In the genomic region with DNA sequence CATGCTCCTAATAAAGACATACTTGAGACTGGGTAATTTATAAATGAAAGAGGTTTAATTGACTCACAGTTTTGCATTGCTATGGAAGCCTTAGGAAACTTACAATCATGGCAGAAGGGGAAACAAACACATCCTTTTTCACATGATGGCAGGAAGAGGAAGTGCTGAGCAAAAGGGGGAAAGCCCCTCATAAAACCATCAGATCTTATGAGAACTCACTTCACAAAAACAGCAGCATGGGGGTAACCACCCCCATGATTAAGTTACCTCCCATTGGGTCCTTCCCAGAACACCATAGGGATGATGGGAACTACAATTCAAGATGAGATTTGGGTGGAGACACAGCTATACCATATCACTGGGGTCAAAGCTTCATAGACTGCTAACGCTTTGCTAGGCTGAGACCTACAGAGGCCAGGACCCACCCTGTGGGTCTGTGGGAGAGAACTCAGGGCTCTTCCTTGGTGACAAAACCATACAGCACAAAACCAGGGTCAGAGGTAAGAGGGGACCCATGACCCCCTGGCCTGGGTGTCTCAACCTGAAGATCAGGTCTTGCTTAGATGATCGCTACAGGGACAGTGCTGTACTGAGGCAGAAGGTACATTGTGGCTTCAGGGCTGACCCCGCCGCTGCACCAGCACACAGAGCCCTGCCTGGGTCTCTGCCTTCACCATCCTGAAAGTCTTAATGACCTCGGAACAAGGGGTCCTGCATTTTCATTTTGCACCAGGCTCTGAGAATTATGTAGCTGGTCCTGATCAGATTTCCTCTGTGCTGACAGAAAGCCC, we compare ENCODE assay signal across 15 cellular contexts.
A peak's percentile ranks its signal among the peaks of the same experiment; 100 is the strongest.
DNase-seq lines count a peak whose midpoint lies in the region; ATAC-seq, FAIRE-seq and TF ChIP-seq lines count a peak whose summit lies in the region.
"Had no signal": no experiment of that assay in that cellular context is flagged by ENCODE, and none has a peak within 500 bp of the region (broad histone marks: within the 10 kb centered on the region; RNA-seq: fewer than 3 reads in every experiment).

No MANE protein-coding gene starts in this region.

- H3K18ac ChIP-seq in H9 (ENCODE audit: insufficient read length, low read depth, low read length) = peak overlapping the region; percentile 79

- WGBS in H9 (ENCODE audit: extremely low coverage, insufficient read length, low lambda C conversion rate) = no CpG with 5 or more reads among the region's 5 CpGs
- WGBS in endodermal cell (ENCODE audit: insufficient coverage in 1 of 2, insufficient read length in 1 of 2), 2 experiments = 97 to 100% methylated on average over 5 of the region's 5 CpGs

- H4K20me1 ChIP-seq in H9 (ENCODE audit: control insufficient read depth, insufficient read depth, insufficient read length) = no peaks in the 10 kb centered on the region
- H4K20me1 ChIP-seq in neural progenitor cell (ENCODE audit: low read depth) = no peaks in the 10 kb centered on the region

- H4K8ac ChIP-seq in H9 (replicated peaks; ENCODE audit: insufficient read length, low read depth, low read length) = no peak overlapping the region

- no peak overlapping the region for H2BK15ac ChIP-seq in H9 (ENCODE audit: low read depth, low read length)

- peak overlapping the region; percentile 73 to 90 (median 86) for H3K27ac Mint-ChIP-seq in CD14-positive monocyte
- H3K27ac Mint-ChIP-seq in H9 = peak overlapping the region in 1 of 3 experiments; percentile 80; a peak in 1 of 7 replicates
- H3K27ac Mint-ChIP-seq in endodermal cell = no peak overlapping the region
- peak overlapping the region; percentile 28 for H3K27ac Mint-ChIP-seq in neural progenitor cell
- no peak overlapping the region for H3K27ac Mint-ChIP-seq in stimulated activated memory B cell treated with anti-CD40 and anti-IgM and Interleukin-4, amounts not matched to agents 10 μg/mL and 1 μg/mL and 100 μg/mL, for 72 hours

- peaks cover 23% of the 10 kb centered on the region for H3K9me3 ChIP-seq in H9 (ENCODE audit: control insufficient read depth, low read depth, low read length)
- peaks cover 46% of the 10 kb centered on the region for H3K9me3 ChIP-seq in endodermal cell (ENCODE audit: control insufficient read depth, low read length)
- peaks cover 15% of the 10 kb centered on the region for H3K9me3 ChIP-seq in neural progenitor cell (ENCODE audit: low read depth)
- H3K9me3 ChIP-seq: BE2C had no signal

- ATAC-seq in GM21723 (IDR thresholded peaks at IDR 0.05; ENCODE audit: unreplicated experiment) (no peak), HG02981 (IDR thresholded peaks at IDR 0.05; ENCODE audit: unreplicated experiment) (no peak)
- ATAC-seq in stimulated activated memory B cell treated with anti-CD40 and anti-IgM and Interleukin-4, amounts not matched to agents 10 μg/mL and 1 μg/mL and 100 μg/mL, for 72 hours = no peak

- H3K9ac ChIP-seq in H9 (ENCODE audit: extremely low read depth, insufficient read length, low read length) (no peak overlapping the region), endodermal cell (ENCODE audit: extremely low read depth, low read length, poor library complexity, severe bottlenecking) (no peak overlapping the region), neural progenitor cell (no peak overlapping the region)

- no peak overlapping the region for H3K23ac ChIP-seq in H9 (ENCODE audit: insufficient read length, low read depth, low read length)

- H3K4me1 Mint-ChIP-seq in CD14-positive monocyte (peaks cover 24% of the 10 kb centered on the region), H9 (peaks cover 34 to 40% of the 10 kb centered on the region in 2 experiments), endodermal cell (peaks cover 31% of the 10 kb centered on the region), neural progenitor cell (peaks cover 40% of the 10 kb centered on the region)
- no peaks in the 10 kb centered on the region for H3K4me1 Mint-ChIP-seq in stimulated activated memory B cell treated with anti-CD40 and anti-IgM and Interleukin-4, amounts not matched to agents 10 μg/mL and 1 μg/mL and 100 μg/mL, for 72 hours

- H3K4me3 Mint-ChIP-seq in CD14-positive monocyte (no peak overlapping the region), H9 (no peak overlapping the region), endodermal cell (no peak overlapping the region), neural progenitor cell (peak overlapping the region; percentile 76)
- no peak overlapping the region for H3K4me3 Mint-ChIP-seq in stimulated activated memory B cell treated with anti-CD40 and anti-IgM and Interleukin-4, amounts not matched to agents 10 μg/mL and 1 μg/mL and 100 μg/mL, for 72 hours

- H3K9me3 Mint-ChIP-seq in CD14-positive monocyte (peaks cover 21 to 44% (median 37%) of the 10 kb centered on the region in 7 donors), H9 (peaks cover 49 to 50% of the 10 kb centered on the region in 2 experiments), endodermal cell (peaks cover 54% of the 10 kb centered on the region), neural progenitor cell (peaks cover 38% of the 10 kb centered on the region)
- H3K9me3 Mint-ChIP-seq in stimulated activated memory B cell treated with anti-CD40 and anti-IgM and Interleukin-4, amounts not matched to agents 10 μg/mL and 1 μg/mL and 100 μg/mL, for 72 hours = peaks cover 18% of the 10 kb centered on the region

- no peak overlapping the region for H3K27ac ChIP-seq in H9 (ENCODE audit: insufficient read length, low read depth, low read length)
- peak overlapping the region; percentile 85 for H3K27ac ChIP-seq in endodermal cell (ENCODE audit: low read depth, low read length)
- H3K27ac ChIP-seq in neural progenitor cell = no peak overlapping the region

- TF ChIP-seq CTCF in CD14-positive monocyte (IDR thresholded peaks at IDR 0.05) (no peak), H9 (conservative IDR thresholded peaks at IDR 0.05) (no peak), endodermal cell (conservative IDR thresholded peaks at IDR 0.05) (no peak), neural progenitor cell (IDR thresholded peaks at IDR 0.05) (no peak)

- H3K4me2 ChIP-seq in H9 (ENCODE audit: insufficient read depth, insufficient read length, low read length) (no peak overlapping the region), neural progenitor cell (no peak overlapping the region)

- H3K79me1 ChIP-seq in H9 (ENCODE audit: insufficient read depth, low read depth, low read length, poor library complexity, severe bottlenecking) = no peaks in the 10 kb centered on the region

- H3K14ac ChIP-seq in H9 (ENCODE audit: insufficient read depth, low read length) = no peak overlapping the region; the same call in 1 of the 2 replicates

- H3K27me3 ChIP-seq in H9 (ENCODE audit: insufficient read depth, low read length) (no peaks in the 10 kb centered on the region), endodermal cell (ENCODE audit: control insufficient read depth, insufficient read depth, low read length, poor library complexity, severe bottlenecking) (no peaks in the 10 kb centered on the region), neural progenitor cell (no peaks in the 10 kb centered on the region)
- H3K27me3 ChIP-seq: BE2C had no signal

- H3K4me1 ChIP-seq in H9 (ENCODE audit: insufficient read depth, low read length) (peaks cover 12% of the 10 kb centered on the region; the same call in 1 of the 2 replicates), endodermal cell (ENCODE audit: control insufficient read depth, insufficient read depth, low read length) (peaks cover 12% of the 10 kb centered on the region), neural progenitor cell (peaks cover 30% of the 10 kb centered on the region)

- DNase-seq in CD14-positive monocyte (ENCODE audit: low spot score) (no peak), H9 (peak; percentile 16), endodermal cell (no peak), neural progenitor cell (ENCODE audit: low spot score) (no peak), urothelium cell line (ENCODE audit: low spot score) (no peak)
- DNase-seq: ACHN, BE2C, IMR-90, NCI-H1436 treated with DMSO at 0.1 percent for 48 hours, NCI-H2081, NCI-H524, SIG-M5 had no signal

- H4K5ac ChIP-seq in H9 (ENCODE audit: insufficient read length, low read depth, low read length) = no peak overlapping the region

- peak overlapping the region; percentile 99 for H4K91ac ChIP-seq in H9 (ENCODE audit: insufficient read length, low read depth, low read length)

- H3K36me3 Mint-ChIP-seq in CD14-positive monocyte (peaks cover under 1 to 10% of the 10 kb centered on the region in 2 donors), H9 (ENCODE audit: insufficient read depth in 1 of 3, low read depth in 3 of 3) (peaks cover 27 to 53% (median 46%) of the 10 kb centered on the region in 3 experiments), endodermal cell (ENCODE audit: low read depth) (peaks cover 21% of the 10 kb centered on the region), neural progenitor cell (peaks cover 4% of the 10 kb centered on the region)
- peaks cover 12% of the 10 kb centered on the region for H3K36me3 Mint-ChIP-seq in stimulated activated memory B cell treated with anti-CD40 and anti-IgM and Interleukin-4, amounts not matched to agents 10 μg/mL and 1 μg/mL and 100 μg/mL, for 72 hours

- H3K4me3 ChIP-seq in endodermal cell (ENCODE audit: low read length) (no peak overlapping the region), neural progenitor cell (no peak overlapping the region)

- H2BK20ac ChIP-seq in H9 (ENCODE audit: low read depth, low read length, poor library complexity, severe bottlenecking) = no peak overlapping the region

- peaks cover 8% of the 10 kb centered on the region for H3K23me2 ChIP-seq in H9 (ENCODE audit: insufficient read length, low read depth, low read length, poor library complexity, severe bottlenecking)

- H3K36me3 ChIP-seq in endodermal cell (ENCODE audit: control insufficient read depth, insufficient read depth, low read length) (no peaks in the 10 kb centered on the region), neural progenitor cell (no peaks in the 10 kb centered on the region)
- H3K36me3 ChIP-seq: BE2C had no signal

- H3F3A ChIP-seq in neural progenitor cell (ENCODE audit: low read depth) = peaks cover 25% of the 10 kb centered on the region

- no peak overlapping the region for H2BK5ac ChIP-seq in H9 (ENCODE audit: insufficient read length, low read length)

- H2AFZ ChIP-seq in H9 (ENCODE audit: low read length) (no peak overlapping the region), neural progenitor cell (replicated peaks) (no peak overlapping the region)

- no peak overlapping the region for H3T11ph ChIP-seq in H9 (ENCODE audit: low read length)

- peak overlapping the region; percentile 37 for H2AK5ac ChIP-seq in H9 (ENCODE audit: insufficient read length, low read length)

- H3K4ac ChIP-seq in H9 (ENCODE audit: low read depth, low read length) = 0 out of 2 replicates have a peak overlapping the region, but pooled peaks have one; percentile 36

- peak overlapping the region; percentile 74 for H2BK120ac ChIP-seq in H9 (ENCODE audit: low read depth, low read length, poor library complexity, severe bottlenecking)

- H3K56ac ChIP-seq in H9 (ENCODE audit: insufficient read length, low read depth, low read length) = no peak overlapping the region

- no peak for FAIRE-seq in urothelium cell line (lab: Jason Lieb, UNC)

- H2BK12ac ChIP-seq in H9 (ENCODE audit: insufficient read length, low read depth, low read length) = peak overlapping the region; percentile 99

- no peaks in the 10 kb centered on the region for H3K79me2 ChIP-seq in H9 (ENCODE audit: insufficient read depth, low read length)
- H3K79me2 ChIP-seq in neural progenitor cell (ENCODE audit: low read depth) = no peaks in the 10 kb centered on the region

- intact Hi-C loops in CD14-positive monocyte (cut with micrococcal nuclease) = loop anchor here in 1 of 2 donors (5.0 kb wide), 1 partner anchor 81 kb away; no protein-coding TSS in a partner anchor

- H3K27me3 Mint-ChIP-seq in CD14-positive monocyte (ENCODE audit: low read depth in 3 of 3) (peaks cover 4 to 8% (median 6%) of the 10 kb centered on the region in 3 donors), H9 (ENCODE audit: low read depth) (peaks cover 26% of the 10 kb centered on the region), endodermal cell (ENCODE audit: insufficient read depth) (no peaks in the 10 kb centered on the region), neural progenitor cell (ENCODE audit: insufficient read depth, low read depth) (peaks cover 25% of the 10 kb centered on the region)
- H3K27me3 Mint-ChIP-seq in stimulated activated memory B cell treated with anti-CD40 and anti-IgM and Interleukin-4, amounts not matched to agents 10 μg/mL and 1 μg/mL and 100 μg/mL, for 72 hours = peaks cover 19% of the 10 kb centered on the region

Comparison
In these comparisons a context has a peak if more than half of its experiments do, and no peak if none do; other contexts are left out.
1. H3K27ac Mint-ChIP-seq: peak in CD14-positive monocyte (7 of 7) and neural progenitor cell (single experiment); none in endodermal cell (single experiment) and stimulated activated memory B cell treated with anti-CD40 and anti-IgM and Interleukin-4, amounts not matched to agents 10 μg/mL and 1 μg/mL and 100 μg/mL, for 72 hours (single experiment).